Comparison of ENCODE assay signal across 10 cellular contexts in the genomic region with DNA sequence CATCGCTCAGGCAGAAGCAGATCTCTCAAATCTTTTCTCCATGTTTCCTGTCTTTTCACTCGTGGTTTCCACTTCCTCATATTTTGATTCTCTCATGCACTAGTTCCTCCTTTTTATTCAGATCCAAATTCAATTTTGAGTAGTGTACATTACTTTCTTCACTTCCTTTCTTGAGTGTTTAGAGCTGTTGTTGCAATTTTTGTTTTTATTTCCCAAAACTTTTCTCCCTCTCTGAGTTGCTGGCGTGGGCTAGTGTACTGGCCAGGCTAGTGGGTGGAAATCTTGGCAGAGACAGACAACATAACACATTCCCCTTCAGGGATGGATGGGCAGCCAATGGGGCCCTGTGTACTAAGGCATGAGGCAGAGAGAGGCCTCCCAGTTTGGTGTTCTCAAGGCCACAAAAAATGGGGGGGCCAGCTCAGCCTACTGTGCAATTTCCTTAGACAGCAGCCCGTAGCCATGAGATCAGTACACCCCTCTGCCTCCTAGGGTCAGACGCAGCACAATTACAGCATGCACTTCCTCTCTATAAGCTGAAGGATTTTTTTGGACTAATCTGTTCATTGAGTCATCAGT.
DNase-seq lines count a peak whose midpoint lies in the region; ATAC-seq, FAIRE-seq and TF ChIP-seq lines count a peak whose summit lies in the region.
"Had no signal": no experiment of that assay in that cellular context is flagged by ENCODE, and none has a peak within 500 bp of the region (broad histone marks: within the 10 kb centered on the region; RNA-seq: fewer than 3 reads in every experiment).

No MANE protein-coding gene starts in this region.

- peaks cover 3% of the 10 kb centered on the region for H3K36me3 Mint-ChIP-seq in WTC11

- peaks cover 25% of the 10 kb centered on the region for H3K4me1 Mint-ChIP-seq in WTC11

- POLR2A ChIA-PET in WTC11 (lab: Charles Lee), result no interaction called here

- no peak overlapping the region for H3K4me3 Mint-ChIP-seq in WTC11

- no peaks in the 10 kb centered on the region for H3K9me3 ChIP-seq in ovary

- TF ChIP-seq EP300 in ovary (IDR thresholded peaks at IDR 0.05), result no peak

- H3K4me3 ChIP-seq in fibroblast of villous mesenchyme (ENCODE audit: low read depth, low read length), result no peak overlapping the region
- no peak overlapping the region for H3K4me3 ChIP-seq in ovary
- H3K4me3 ChIP-seq: K562 had no signal

- DNase-seq in AML-193 (lab: John Stamatoyannopoulos, UW) (peak; percentile 89 to 95), SKM-1 treated with dmso at 0.1 percent for 144 hours (lab: John Stamatoyannopoulos, UW; ENCODE audit: unreplicated experiment) (peak; percentile 97), fibroblast of villous mesenchyme (ENCODE audit: low read depth) (peak; percentile 68), ovary (peak; percentile 84 to 95 (median 90)), GM12892 (ENCODE audit: insufficient read length) (no peak), WTC11 (ENCODE audit: low spot score) (no peak), NCI-H1105 (lab: John Stamatoyannopoulos, UW) (no peak), foreskin melanocyte (no peak)
- DNase-seq: COR-L47 had no signal

- H3K4me1 ChIP-seq in ovary (ENCODE audit: insufficient read depth), result peaks cover 19% of the 10 kb centered on the region

- WGBS in ovary, 3 donors, result 14 to 24% (median 14%) methylated on average over 5 of the region's 5 CpGs

- intact Hi-C loops in ovary (cut with DNase I), result loop anchor here in 1 of 4 donors (10.0 kb wide), 1 partner anchor 141 kb away; a partner anchor contains a TSS

- H3K27me3 ChIP-seq in ovary, result no peaks in the 10 kb centered on the region

- no peaks in the 10 kb centered on the region for H3K36me3 ChIP-seq in ovary

- peak overlapping the region; percentile 55 to 91 for H3K27ac ChIP-seq in ovary

- CTCF ChIA-PET in WTC11 (lab: Charles Lee), result no interaction called here

- TF ChIP-seq CTCF in fibroblast of villous mesenchyme (IDR thresholded peaks at IDR 0.05; ENCODE audit: insufficient read depth, low read depth, low read length) (no peak), ovary (IDR thresholded peaks at IDR 0.05) (no peak), WTC11 (IDR thresholded peaks at IDR 0.05) (no peak)

- H3K27me3 Mint-ChIP-seq in WTC11 (ENCODE audit: low read depth), result no peaks in the 10 kb centered on the region

- FAIRE-seq in GM12892 (lab: Jason Lieb, UNC), result no peak
- FAIRE-seq: K562 had no signal

- ATAC-seq in WTC11, result no peak
- ATAC-seq: K562 had no signal

- TF ChIP-seq POLR2A in ovary (IDR thresholded peaks at IDR 0.05) (peak; percentile 16), GM12892 (IDR thresholded peaks at IDR 0.05; ENCODE audit: low read depth, low read length) (no peak)

- H3K9me3 Mint-ChIP-seq in WTC11, result peaks cover 14% of the 10 kb centered on the region

- no peak overlapping the region; the same call in 1 of the 2 replicates for H3K27ac Mint-ChIP-seq in WTC11

TF ChIP-seq in WTC11, 78 proteins besides CTCF, POLR2A, EP300 and RAD21:
- TF ChIP-seq CREB1 (CRISPR knock-in tag; IDR thresholded peaks at IDR 0.05), result no peak
- TF ChIP-seq ZNF121 (CRISPR knock-in tag; IDR thresholded peaks at IDR 0.05), result no peak
- no peak for TF ChIP-seq ZNF317 (CRISPR knock-in tag; IDR thresholded peaks at IDR 0.05; ENCODE audit: borderline replicate concordance, low read depth)
- TF ChIP-seq, protein P1, sequence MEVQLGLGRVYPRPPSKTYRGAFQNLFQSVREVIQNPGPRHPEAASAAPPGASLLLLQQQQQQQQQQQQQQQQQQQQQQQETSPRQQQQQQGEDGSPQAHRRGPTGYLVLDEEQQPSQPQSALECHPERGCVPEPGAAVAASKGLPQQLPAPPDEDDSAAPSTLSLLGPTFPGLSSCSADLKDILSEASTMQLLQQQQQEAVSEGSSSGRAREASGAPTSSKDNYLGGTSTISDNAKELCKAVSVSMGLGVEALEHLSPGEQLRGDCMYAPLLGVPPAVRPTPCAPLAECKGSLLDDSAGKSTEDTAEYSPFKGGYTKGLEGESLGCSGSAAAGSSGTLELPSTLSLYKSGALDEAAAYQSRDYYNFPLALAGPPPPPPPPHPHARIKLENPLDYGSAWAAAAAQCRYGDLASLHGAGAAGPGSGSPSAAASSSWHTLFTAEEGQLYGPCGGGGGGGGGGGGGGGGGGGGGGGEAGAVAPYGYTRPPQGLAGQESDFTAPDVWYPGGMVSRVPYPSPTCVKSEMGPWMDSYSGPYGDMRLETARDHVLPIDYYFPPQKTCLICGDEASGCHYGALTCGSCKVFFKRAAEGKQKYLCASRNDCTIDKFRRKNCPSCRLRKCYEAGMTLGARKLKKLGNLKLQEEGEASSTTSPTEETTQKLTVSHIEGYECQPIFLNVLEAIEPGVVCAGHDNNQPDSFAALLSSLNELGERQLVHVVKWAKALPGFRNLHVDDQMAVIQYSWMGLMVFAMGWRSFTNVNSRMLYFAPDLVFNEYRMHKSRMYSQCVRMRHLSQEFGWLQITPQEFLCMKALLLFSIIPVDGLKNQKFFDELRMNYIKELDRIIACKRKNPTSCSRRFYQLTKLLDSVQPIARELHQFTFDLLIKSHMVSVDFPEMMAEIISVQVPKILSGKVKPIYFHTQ (CRISPR knock-in tag; IDR thresholded peaks at IDR 0.05), result no peak
- no peak for TF ChIP-seq PRRX2 (CRISPR knock-in tag; IDR thresholded peaks at IDR 0.05)
- TF ChIP-seq, protein P2, sequence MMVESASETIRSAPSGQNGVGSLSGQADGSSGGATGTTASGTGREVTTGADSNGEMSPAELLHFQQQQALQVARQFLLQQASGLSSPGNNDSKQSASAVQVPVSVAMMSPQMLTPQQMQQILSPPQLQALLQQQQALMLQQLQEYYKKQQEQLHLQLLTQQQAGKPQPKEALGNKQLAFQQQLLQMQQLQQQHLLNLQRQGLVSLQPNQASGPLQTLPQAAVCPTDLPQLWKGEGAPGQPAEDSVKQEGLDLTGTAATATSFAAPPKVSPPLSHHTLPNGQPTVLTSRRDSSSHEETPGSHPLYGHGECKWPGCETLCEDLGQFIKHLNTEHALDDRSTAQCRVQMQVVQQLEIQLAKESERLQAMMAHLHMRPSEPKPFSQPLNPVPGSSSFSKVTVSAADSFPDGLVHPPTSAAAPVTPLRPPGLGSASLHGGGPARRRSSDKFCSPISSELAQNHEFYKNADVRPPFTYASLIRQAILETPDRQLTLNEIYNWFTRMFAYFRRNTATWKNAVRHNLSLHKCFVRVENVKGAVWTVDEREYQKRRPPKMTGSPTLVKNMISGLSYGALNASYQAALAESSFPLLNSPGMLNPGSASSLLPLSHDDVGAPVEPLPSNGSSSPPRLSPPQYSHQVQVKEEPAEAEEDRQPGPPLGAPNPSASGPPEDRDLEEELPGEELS (CRISPR knock-in tag; IDR thresholded peaks at IDR 0.05), result no peak
- TF ChIP-seq, protein P3, sequence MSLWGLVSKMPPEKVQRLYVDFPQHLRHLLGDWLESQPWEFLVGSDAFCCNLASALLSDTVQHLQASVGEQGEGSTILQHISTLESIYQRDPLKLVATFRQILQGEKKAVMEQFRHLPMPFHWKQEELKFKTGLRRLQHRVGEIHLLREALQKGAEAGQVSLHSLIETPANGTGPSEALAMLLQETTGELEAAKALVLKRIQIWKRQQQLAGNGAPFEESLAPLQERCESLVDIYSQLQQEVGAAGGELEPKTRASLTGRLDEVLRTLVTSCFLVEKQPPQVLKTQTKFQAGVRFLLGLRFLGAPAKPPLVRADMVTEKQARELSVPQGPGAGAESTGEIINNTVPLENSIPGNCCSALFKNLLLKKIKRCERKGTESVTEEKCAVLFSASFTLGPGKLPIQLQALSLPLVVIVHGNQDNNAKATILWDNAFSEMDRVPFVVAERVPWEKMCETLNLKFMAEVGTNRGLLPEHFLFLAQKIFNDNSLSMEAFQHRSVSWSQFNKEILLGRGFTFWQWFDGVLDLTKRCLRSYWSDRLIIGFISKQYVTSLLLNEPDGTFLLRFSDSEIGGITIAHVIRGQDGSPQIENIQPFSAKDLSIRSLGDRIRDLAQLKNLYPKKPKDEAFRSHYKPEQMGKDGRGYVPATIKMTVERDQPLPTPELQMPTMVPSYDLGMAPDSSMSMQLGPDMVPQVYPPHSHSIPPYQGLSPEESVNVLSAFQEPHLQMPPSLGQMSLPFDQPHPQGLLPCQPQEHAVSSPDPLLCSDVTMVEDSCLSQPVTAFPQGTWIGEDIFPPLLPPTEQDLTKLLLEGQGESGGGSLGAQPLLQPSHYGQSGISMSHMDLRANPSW (CRISPR knock-in tag; conservative IDR thresholded peaks at IDR 0.05; ENCODE audit: low read depth), result no peak
- TF ChIP-seq ZNF396 (CRISPR knock-in tag; IDR thresholded peaks at IDR 0.05; ENCODE audit: borderline replicate concordance), result no peak
- TF ChIP-seq TEAD1 (CRISPR knock-in tag; IDR thresholded peaks at IDR 0.05), result no peak

Comparison
In these comparisons a context has a peak if more than half of its experiments do, and no peak if none do; other contexts are left out.
1. DNase-seq: peak in AML-193 (2 of 2), SKM-1 treated with dmso at 0.1 percent for 144 hours (single experiment), fibroblast of villous mesenchyme (single experiment) and ovary (5 of 5); none in GM12892 (single experiment), WTC11 (single experiment), NCI-H1105 (single experiment) and foreskin melanocyte (single experiment).